ENCODE assay signal across 14 cellular contexts in the genomic region with DNA sequence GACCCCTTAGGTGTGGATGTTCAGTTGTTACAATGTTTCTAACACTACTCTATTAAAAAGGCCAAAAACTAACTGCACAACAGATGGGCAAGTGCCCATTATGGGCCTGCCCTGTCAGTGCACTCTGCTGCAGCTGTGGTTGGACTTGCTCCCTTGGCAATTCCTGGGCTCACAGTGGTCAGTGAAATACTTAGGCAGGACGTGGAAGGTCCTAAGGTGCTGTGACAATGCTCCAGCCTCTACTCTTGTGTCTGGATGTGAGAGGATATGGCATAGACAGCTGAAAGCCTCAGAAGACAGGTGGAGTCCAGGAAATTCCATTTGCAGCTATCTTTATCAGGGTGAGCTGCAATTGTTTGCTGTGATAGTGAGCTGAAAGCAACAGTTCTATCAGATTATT.
"Had no signal": no experiment of that assay in that cellular context is flagged by ENCODE, and none has a peak within 500 bp of the region (broad histone marks: within the 10 kb centered on the region; RNA-seq: fewer than 3 reads in every experiment).

No MANE protein-coding gene starts in this region.

- H3K36me3 Mint-ChIP-seq: activated naive CD8-positive, alpha-beta T cell treated with anti-CD3 and anti-CD28 coated beads for 36 hours; immature natural killer cell had no signal

- H3K4me3 Mint-ChIP-seq: activated CD4-positive, alpha-beta T cell treated with anti-CD3 and anti-CD28 coated beads, Interleukin-2, amount 10 ng/mL, durations not matched to agents 7 days and 5 days; activated naive CD8-positive, alpha-beta T cell treated with anti-CD3 and anti-CD28 coated beads for 36 hours; activated T-helper 1 cell treated with anti-CD3 and anti-CD28 coated beads, Interleukin-12 subunit alpha, Interleukin-12 subunit beta, Interleukin-2, Interleukin-4 antibody, amounts not matched to agents 30 ng/mL and 10 ng/mL and 1 ng/mL, durations not matched to agents 14 hours and 24 hours and 36 hours; immature natural killer cell; nephron progenitor cell; stimulated activated naive CD8-positive, alpha-beta T cell treated with anti-CD3 and anti-CD28 coated beads, Interleukin-15, Interleukin-2, amounts not matched to agents 100 ng/mL and 50 ng/mL, for 24 hours had no signal

- ATAC-seq: foreskin keratinocyte, right lobe of liver had no signal

- H3K4me1 Mint-ChIP-seq: immature natural killer cell, nephron progenitor cell had no signal

- H3K36me3 ChIP-seq: brain microvascular endothelial cell, ovary, right lobe of liver, spleen, upper lobe of left lung had no signal

- H3K4me1 ChIP-seq: foreskin keratinocyte, right lobe of liver, spleen, upper lobe of left lung had no signal

- H3K27ac Mint-ChIP-seq: activated CD4-positive, alpha-beta T cell treated with anti-CD3 and anti-CD28 coated beads, Interleukin-2, amount 10 ng/mL, durations not matched to agents 7 days and 5 days; activated naive CD8-positive, alpha-beta T cell treated with anti-CD3 and anti-CD28 coated beads for 36 hours; activated T-helper 1 cell treated with anti-CD3 and anti-CD28 coated beads, Interleukin-12 subunit alpha, Interleukin-12 subunit beta, Interleukin-2, Interleukin-4 antibody, amounts not matched to agents 30 ng/mL and 10 ng/mL and 1 ng/mL, durations not matched to agents 14 hours and 24 hours and 36 hours; immature natural killer cell; nephron progenitor cell; stimulated activated naive CD8-positive, alpha-beta T cell treated with anti-CD3 and anti-CD28 coated beads, Interleukin-15, Interleukin-2, amounts not matched to agents 100 ng/mL and 50 ng/mL, for 24 hours had no signal

- H3K4me3 ChIP-seq: ovary, right lobe of liver, spleen, upper lobe of left lung had no signal

- H3K9me3 ChIP-seq: ovary, right lobe of liver, spleen, upper lobe of left lung had no signal

- DNase-seq: activated CD4-positive, alpha-beta T cell treated with anti-CD3 and anti-CD28 coated beads, Interleukin-2, amount 10 ng/mL, durations not matched to agents 7 days and 5 days; activated naive CD8-positive, alpha-beta T cell treated with anti-CD3 and anti-CD28 coated beads for 36 hours; brain microvascular endothelial cell; effector CD8-positive, alpha-beta T cell; head of caudate nucleus; immature natural killer cell; nephron progenitor cell; ovary; right lobe of liver; spleen; upper lobe of left lung had no signal

- H3K9me3 Mint-ChIP-seq: activated CD4-positive, alpha-beta T cell treated with anti-CD3 and anti-CD28 coated beads, Interleukin-2, amount 10 ng/mL, durations not matched to agents 7 days and 5 days; activated naive CD8-positive, alpha-beta T cell treated with anti-CD3 and anti-CD28 coated beads for 36 hours; activated T-helper 1 cell treated with anti-CD3 and anti-CD28 coated beads, Interleukin-12 subunit alpha, Interleukin-12 subunit beta, Interleukin-2, Interleukin-4 antibody, amounts not matched to agents 30 ng/mL and 10 ng/mL and 1 ng/mL, durations not matched to agents 14 hours and 24 hours and 36 hours; immature natural killer cell; nephron progenitor cell; stimulated activated naive CD8-positive, alpha-beta T cell treated with anti-CD3 and anti-CD28 coated beads, Interleukin-15, Interleukin-2, amounts not matched to agents 100 ng/mL and 50 ng/mL, for 24 hours had no signal

- H3K27ac ChIP-seq: brain microvascular endothelial cell, foreskin keratinocyte, ovary, right lobe of liver, spleen, upper lobe of left lung had no signal

- H3K27me3 ChIP-seq: brain microvascular endothelial cell, ovary, right lobe of liver, upper lobe of left lung had no signal
